33 cellular contexts compared by ENCODE assay signal in the genomic region with DNA sequence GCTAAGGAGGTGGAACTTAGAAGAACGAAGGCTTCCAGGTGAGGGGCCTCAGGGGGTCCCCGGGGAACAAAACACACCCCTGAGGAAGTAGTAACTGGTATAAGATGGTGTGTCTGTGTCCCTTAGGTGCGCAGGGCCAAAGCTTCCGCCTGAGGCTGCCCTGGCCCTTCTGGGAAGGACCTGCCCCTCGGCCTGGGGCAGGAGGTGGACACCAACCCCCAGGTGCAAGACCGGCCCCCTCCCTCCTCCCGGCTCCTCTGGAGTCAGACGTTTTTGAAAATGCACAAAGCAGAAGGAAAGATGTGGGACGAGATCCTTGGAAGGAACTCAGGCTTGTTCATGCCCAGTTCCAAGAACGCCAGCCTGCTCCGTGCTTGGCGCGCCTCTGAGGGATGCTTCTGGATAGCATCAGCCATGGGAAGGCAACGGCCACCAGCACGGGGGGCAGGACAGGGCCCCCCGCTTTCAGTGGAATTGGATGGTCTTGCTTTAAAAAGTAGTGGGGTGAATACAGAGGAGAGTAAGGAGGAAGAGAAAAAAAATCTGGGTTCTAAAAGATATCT. TPM values are rescaled to one million over a fixed set of nuclear protein-coding genes. Genes with fewer than 3 reads are reported as not detected.
"Had no signal": no experiment of that assay in that cellular context is flagged by ENCODE, and none has a peak within 500 bp of the region (broad histone marks: within the 10 kb centered on the region; RNA-seq: fewer than 3 reads in every experiment).

No MANE protein-coding gene starts in this region.

- H3K9me3 ChIP-seq: adrenal gland, ascending aorta, esophagus squamous epithelium, gastroesophageal sphincter, heart right ventricle had no signal

- H3K27me3 ChIP-seq: adrenal gland, ascending aorta, brain microvascular endothelial cell had no signal

- H3K4me3 ChIP-seq: adrenal gland, ascending aorta, esophagus squamous epithelium, gastroesophageal sphincter, heart right ventricle had no signal

- ATAC-seq: activated CD4-positive, alpha-beta T cell treated with anti-CD3 and anti-CD28 coated beads for 36 hours; activated CD8-positive, alpha-beta memory T cell treated with anti-CD3 and anti-CD28 coated beads, Interleukin-2, amount 10 ng/mL, durations not matched to agents 7 days and 5 days; activated CD8-positive, alpha-beta T cell treated with anti-CD3 and anti-CD28 coated beads, Interleukin-2, amount 10 ng/mL, durations not matched to agents 7 days and 5 days; activated naive CD8-positive, alpha-beta T cell treated with anti-CD3 and anti-CD28 coated beads, Interleukin-2, amount 50 U/mL, for 24 hours; gastroesophageal sphincter; heart right ventricle; T-helper 17 cell had no signal

- H3K36me3 ChIP-seq: adrenal gland, ascending aorta, brain microvascular endothelial cell, esophagus squamous epithelium, gastroesophageal sphincter, heart right ventricle had no signal

- H3K27ac ChIP-seq: adrenal gland, ascending aorta, brain microvascular endothelial cell, epithelial cell of prostate, esophagus squamous epithelium, gastroesophageal sphincter, heart right ventricle had no signal

- DNase-seq: activated CD4-positive, alpha-beta memory T cell treated with anti-CD3 and anti-CD28 coated beads for 36 hours; activated CD4-positive, alpha-beta T cell treated with anti-CD3 and anti-CD28 coated beads for 36 hours; activated CD4-positive, CD25-positive, alpha-beta regulatory T cell; activated CD4-positive, CD25-positive, alpha-beta regulatory T cell treated with anti-CD3 and anti-CD28 coated beads, Interleukin-2, amount 50 U/mL, for 72 hours; activated CD8-positive, alpha-beta memory T cell treated with anti-CD3 and anti-CD28 coated beads, Interleukin-2, amount 10 ng/mL, durations not matched to agents 7 days and 5 days; activated CD8-positive, alpha-beta memory T cell treated with anti-CD3 and anti-CD28 coated beads, Interleukin-2, amount 50 U/mL, for 4 hours; activated CD8-positive, alpha-beta T cell treated with anti-CD3 and anti-CD28 coated beads, Interleukin-2, amount 10 ng/mL, durations not matched to agents 7 days and 5 days; activated effector memory CD4-positive, alpha-beta T cell treated with anti-CD3 and anti-CD28 coated beads, Interleukin-2, amount 50 U/mL, for 16 hours; activated naive CD4-positive, alpha-beta T cell treated with anti-CD3 and anti-CD28 coated beads for 36 hours; activated naive CD8-positive, alpha-beta T cell treated with anti-CD3 and anti-CD28 coated beads for 36 hours; activated naive CD8-positive, alpha-beta T cell treated with anti-CD3 and anti-CD28 coated beads, Interleukin-2, amount 50 U/mL, for 24 hours; activated T-cell treated with anti-CD3 and anti-CD28 coated beads, Interleukin-2, amount 50 U/mL, for 1 hour; activated T-cell treated with anti-CD3 and anti-CD28 coated beads, Interleukin-2, amount 50 U/mL, for 48 hours; adrenal gland; amygdala; brain microvascular endothelial cell; cortex of kidney; dermis blood vessel endothelial cell; effector CD8-positive, alpha-beta T cell; esophagus squamous epithelium; foreskin melanocyte; heart right ventricle; T-helper 1 cell; T-helper 17 cell; T1000 had no signal

RNA-seq across cellular contexts. Expression of a gene that starts 37.5 kb away (rescaled TPM):
- total RNA-seq: activated CD4-positive, alpha-beta memory T cell treated with anti-CD3 and anti-CD28 coated beads for 36 hours; activated CD4-positive, alpha-beta T cell treated with anti-CD3 and anti-CD28 coated beads for 36 hours; activated CD8-positive, alpha-beta memory T cell treated with anti-CD3 and anti-CD28 coated beads, Interleukin-2, amount 10 ng/mL, durations not matched to agents 7 days and 5 days; activated CD8-positive, alpha-beta T cell treated with anti-CD3 and anti-CD28 coated beads, Interleukin-2, amount 10 ng/mL, durations not matched to agents 7 days and 5 days; activated naive CD4-positive, alpha-beta T cell treated with anti-CD3 and anti-CD28 coated beads for 36 hours; activated T-helper 1 cell treated with anti-CD3 and anti-CD28 coated beads, Interleukin-12 subunit alpha, Interleukin-12 subunit beta, Interleukin-2, Interleukin-4 antibody, amounts not matched to agents 30 ng/mL and 10 ng/mL and 1 ng/mL, durations not matched to agents 14 hours and 24 hours and 36 hours; ascending aorta; cardiac septum; dermis blood vessel endothelial cell; endothelial cell of umbilical vein; esophagus squamous epithelium; fibroblast of villous mesenchyme; glomerular endothelial cell; heart right ventricle; T-helper 17 cell had no signal
